13 cellular contexts compared by ENCODE assay signal in genomic region chrX:34956915-34957314, GRCh38. TPM values are rescaled to one million over a fixed set of nuclear protein-coding genes. Genes with fewer than 3 reads are reported as not detected.
DNase-seq lines count a peak whose midpoint lies in the region; ATAC-seq and TF ChIP-seq lines count a peak whose summit lies in the region.
"Had no signal": no experiment of that assay in that cellular context is flagged by ENCODE, and none has a peak within 500 bp of the region (broad histone marks: within the 10 kb centered on the region; RNA-seq: fewer than 3 reads in every experiment).

No MANE protein-coding gene starts in this region.

- H3K4me3 ChIP-seq in GM23248 (no peak overlapping the region), astrocyte of the cerebellum (ENCODE audit: low read depth, low read length) (no peak overlapping the region), fibroblast of villous mesenchyme (ENCODE audit: low read depth, low read length) (no peak overlapping the region)
- H3K4me3 ChIP-seq: hepatocyte, lung had no signal

- peak overlapping the region; percentile 28 for H3K4me2 ChIP-seq in GM23248 (ENCODE audit: unreplicated experiment)
- H3K4me2 ChIP-seq: hepatocyte had no signal

- no peak for TF ChIP-seq CTCF in astrocyte of the cerebellum (IDR thresholded peaks at IDR 0.05; ENCODE audit: low read depth, low read length, missing control alignments)
- TF ChIP-seq CTCF in fibroblast of villous mesenchyme (IDR thresholded peaks at IDR 0.05; ENCODE audit: insufficient read depth, low read depth, low read length), result no peak

- H3K9me3 ChIP-seq in GM23248 (ENCODE audit: low read depth), result no peaks in the 10 kb centered on the region
- H3K9me3 ChIP-seq: neutrophil had no signal

- H3K79me2 ChIP-seq in GM23248 (ENCODE audit: insufficient read depth), result no peaks in the 10 kb centered on the region
- H3K79me2 ChIP-seq: hepatocyte had no signal

- H3K9me2 ChIP-seq in GM23248 (ENCODE audit: insufficient read depth), result no peaks in the 10 kb centered on the region

- no peak overlapping the region for H3K27ac ChIP-seq in GM23248
- H3K27ac ChIP-seq: hepatocyte, neutrophil had no signal

- no peaks in the 10 kb centered on the region for H3F3A ChIP-seq in GM23248 (ENCODE audit: insufficient read depth)

- no peaks in the 10 kb centered on the region for H3K36me3 ChIP-seq in GM23248 (ENCODE audit: low read depth)
- H3K36me3 ChIP-seq: neutrophil had no signal

- in situ Hi-C loops in GM23248 (cut with MboI), result loop anchor here (25.0 kb wide), 1 partner anchor 95 kb away; no protein-coding TSS in a partner anchor
- in situ Hi-C loops in astrocyte of the cerebellum (cut with HindIII; ENCODE audit: low sequenced_read_pairs), result no loop called here

- H3K27me3 ChIP-seq in GM23248 (replicated peaks; ENCODE audit: insufficient read depth), result no peaks in the 10 kb centered on the region
- H3K27me3 ChIP-seq: hepatocyte, neutrophil had no signal

- H4K20me1 ChIP-seq in GM23248 (ENCODE audit: insufficient read depth), result no peaks in the 10 kb centered on the region

- no peak overlapping the region for H2AFZ ChIP-seq in GM23248
- H2AFZ ChIP-seq: hepatocyte had no signal

- peaks cover 11% of the 10 kb centered on the region for H3K4me1 ChIP-seq in GM23248 (ENCODE audit: insufficient read depth)

- DNase-seq in GM23248 (peak; percentile 58), astrocyte of the cerebellum (ENCODE audit: low read depth) (peak; percentile 6), fibroblast of villous mesenchyme (ENCODE audit: low read depth) (peak; percentile 3), midbrain (lab: John Stamatoyannopoulos, UW) (no peak), NCI-H2081 (lab: John Stamatoyannopoulos, UW) (no peak)
- DNase-seq in activated T-cell treated with anti-CD3 and anti-CD28 coated beads, Interleukin-2, amount 50 U/mL, for 1 hour, result no peak
- DNase-seq: activated naive CD8-positive, alpha-beta T cell treated with anti-CD3 and anti-CD28 coated beads, Interleukin-2, amount 10 ng/mL, durations not matched to agents 7 days and 5 days; NCI-H1048; NCI-H226 had no signal

- no peak overlapping the region for H3K9ac ChIP-seq in GM23248

- ATAC-seq in GM21526 (IDR thresholded peaks at IDR 0.05; ENCODE audit: low FRiP score, unreplicated experiment), result no peak

RNA-seq across cellular contexts. Expression of gene FAM47B, which starts 14.3 kb away (rescaled TPM):
- total RNA-seq in GM23248 (2014; rRNA removed; shearing (Covaris generic)), result not detected in 2 replicates
- polyA plus RNA-seq in GM23248 (2016; fragmentation: Nextera tagmentation; extraction: Ambion mirVana), result not detected in 2 replicates
- total RNA-seq in fibroblast of villous mesenchyme, result not detected in 2 replicates
- total RNA-seq: activated naive CD8-positive, alpha-beta T cell treated with anti-CD3 and anti-CD28 coated beads, Interleukin-2, amount 10 ng/mL, durations not matched to agents 7 days and 5 days; hepatocyte; lung had no signal
- polyA plus RNA-seq: hepatocyte, lung had no signal

Comparison
In these comparisons a context has a peak if more than half of its experiments do, and no peak if none do; other contexts are left out.
1. DNase-seq: peak in GM23248 (single experiment), astrocyte of the cerebellum (single experiment) and fibroblast of villous mesenchyme (single experiment); none in activated T-cell treated with anti-CD3 and anti-CD28 coated beads, Interleukin-2, amount 50 U/mL, for 1 hour (single experiment), midbrain (single experiment) and NCI-H2081 (0 of 2).